24 cellular contexts compared by ENCODE assay signal in the genomic region with DNA sequence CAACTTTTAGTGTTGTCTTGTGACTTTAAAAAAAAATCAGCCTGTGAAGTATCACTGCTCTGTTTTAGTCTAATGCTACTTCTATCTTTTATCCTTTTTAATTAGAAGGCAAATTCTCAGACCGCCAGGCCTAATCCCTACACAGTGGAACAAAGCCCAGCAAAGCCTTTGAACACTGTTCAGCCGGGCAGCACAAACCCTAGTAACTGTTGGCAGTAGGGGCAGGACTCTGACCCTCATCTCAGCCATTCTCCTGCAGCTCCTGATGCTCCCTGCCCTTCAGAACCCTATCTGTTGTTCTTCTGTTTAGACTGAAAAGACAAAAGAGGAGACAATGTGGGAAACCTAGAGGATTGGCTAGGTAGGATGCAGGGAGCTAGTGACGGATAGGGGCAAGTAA.
"Had no signal": no experiment of that assay in that cellular context is flagged by ENCODE, and none has a peak within 500 bp of the region (broad histone marks: within the 10 kb centered on the region; RNA-seq: fewer than 3 reads in every experiment).

No MANE protein-coding gene starts in this region.

- H3K27ac ChIP-seq: colonic mucosa, gastroesophageal sphincter, hepatocyte, parathyroid adenoma, psoas muscle, tibial nerve had no signal

- H3K9ac ChIP-seq: parathyroid adenoma had no signal

- ATAC-seq: activated naive CD4-positive, alpha-beta T cell treated with anti-CD3 and anti-CD28 coated beads, Interleukin-2, amount 50 U/mL, for 72 hours; activated T-cell treated with anti-CD3 and anti-CD28 coated beads, Interleukin-2, amount 50 U/mL, for 4 hours; gastroesophageal sphincter; left colon; psoas muscle; right cardiac atrium had no signal

- H3K4me2 ChIP-seq: hepatocyte had no signal

- H2AFZ ChIP-seq: hepatocyte, parathyroid adenoma had no signal

- FAIRE-seq: endothelial cell of umbilical vein, keratinocyte had no signal

- H3K4me3 ChIP-seq: colonic mucosa, gastroesophageal sphincter, hepatocyte, psoas muscle, tibial nerve had no signal

- H3K36me3 ChIP-seq: colonic mucosa, gastroesophageal sphincter, tibial nerve had no signal

- H3K9me3 Mint-ChIP-seq: activated CD4-positive, alpha-beta memory T cell treated with anti-CD3 and anti-CD28 coated beads, Interleukin-2, amount 10 ng/mL, durations not matched to agents 7 days and 5 days; activated CD4-positive, alpha-beta T cell treated with anti-CD3 and anti-CD28 coated beads, Interleukin-2, amount 10 ng/mL, durations not matched to agents 7 days and 5 days; activated naive CD4-positive, alpha-beta T cell treated with anti-CD3 and anti-CD28 coated beads, Interleukin-2, amount 50 U/mL, for 72 hours; activated T-cell treated with anti-CD3 and anti-CD28 coated beads, Interleukin-2, amount 50 U/mL, for 4 hours; activated T-helper 2 cell treated with anti-CD3 and anti-CD28 coated beads, Interferon-gamma antibody, Interleukin-2, Interleukin-4, amounts not matched to agents 10 μg/mL and 5 μg/mL and 100 μg/mL, durations not matched to agents 14 hours and 24 hours and 36 hours; mesothelial cell of epicardium had no signal

- H3K9me3 ChIP-seq: colonic mucosa, gastroesophageal sphincter, psoas muscle, tibial nerve had no signal

- H3K4me1 ChIP-seq: colonic mucosa, gastroesophageal sphincter, parathyroid adenoma, psoas muscle, tibial nerve had no signal

- H3K4me1 Mint-ChIP-seq: activated CD4-positive, alpha-beta memory T cell treated with anti-CD3 and anti-CD28 coated beads, Interleukin-2, amount 10 ng/mL, durations not matched to agents 7 days and 5 days; activated CD4-positive, alpha-beta T cell treated with anti-CD3 and anti-CD28 coated beads, Interleukin-2, amount 10 ng/mL, durations not matched to agents 7 days and 5 days; naive B cell had no signal

- H3K36me3 Mint-ChIP-seq: activated naive CD4-positive, alpha-beta T cell treated with anti-CD3 and anti-CD28 coated beads, Interleukin-2, amount 50 U/mL, for 72 hours; mesothelial cell of epicardium; naive B cell had no signal

- H3K27ac Mint-ChIP-seq: activated CD4-positive, alpha-beta memory T cell treated with anti-CD3 and anti-CD28 coated beads, Interleukin-2, amount 10 ng/mL, durations not matched to agents 7 days and 5 days; activated CD4-positive, alpha-beta T cell treated with anti-CD3 and anti-CD28 coated beads, Interleukin-2, amount 10 ng/mL, durations not matched to agents 7 days and 5 days; activated naive CD4-positive, alpha-beta T cell treated with anti-CD3 and anti-CD28 coated beads, Interleukin-2, amount 50 U/mL, for 72 hours; activated T-helper 2 cell treated with anti-CD3 and anti-CD28 coated beads, Interferon-gamma antibody, Interleukin-2, Interleukin-4, amounts not matched to agents 10 μg/mL and 5 μg/mL and 100 μg/mL, durations not matched to agents 14 hours and 24 hours and 36 hours; mesothelial cell of epicardium; naive B cell had no signal

- H3K4me3 Mint-ChIP-seq: activated CD4-positive, alpha-beta memory T cell treated with anti-CD3 and anti-CD28 coated beads, Interleukin-2, amount 10 ng/mL, durations not matched to agents 7 days and 5 days; activated CD4-positive, alpha-beta T cell treated with anti-CD3 and anti-CD28 coated beads, Interleukin-2, amount 10 ng/mL, durations not matched to agents 7 days and 5 days; activated T-cell treated with anti-CD3 and anti-CD28 coated beads, Interleukin-2, amount 50 U/mL, for 4 hours; mesothelial cell of epicardium; naive B cell had no signal

- DNase-seq: activated CD4-positive, alpha-beta memory T cell treated with anti-CD3 and anti-CD28 coated beads, Interleukin-2, amount 10 ng/mL, durations not matched to agents 7 days and 5 days; activated CD4-positive, alpha-beta T cell treated with anti-CD3 and anti-CD28 coated beads for 1 hour; activated CD4-positive, alpha-beta T cell treated with anti-CD3 and anti-CD28 coated beads, Interleukin-2, amount 10 ng/mL, durations not matched to agents 7 days and 5 days; activated CD8-positive, alpha-beta memory T cell treated with anti-CD3 and anti-CD28 coated beads, Interleukin-2, amount 50 U/mL, for 48 hours; activated T-cell treated with anti-CD3 and anti-CD28 coated beads, Interleukin-2, amount 50 U/mL, for 4 hours; cerebellar nuclear complex; colonic mucosa; left colon; mammary epithelial cell; naive B cell; occipital lobe; psoas muscle; right cardiac atrium; stimulated activated naive CD4-positive, alpha-beta T cell treated with Interleukin-2 at 50 U/mL for 16 hours; T-helper 9 cell had no signal

- H3K27me3 ChIP-seq: colonic mucosa, tibial nerve had no signal
